Comparison of ENCODE assay signal across 2 cellular contexts in genomic region chr4:73228800-73229199, GRCh38. TPM values are rescaled to one million over a fixed set of nuclear protein-coding genes. Genes with fewer than 3 reads are reported as not detected.
DNase-seq lines count a peak whose midpoint lies in the region; ATAC-seq, FAIRE-seq and TF ChIP-seq lines count a peak whose summit lies in the region.
"Not testable (repeated sequence)": the region's sequence is repeated elsewhere in the genome, so short reads cannot be mapped to it uniquely, and the experiment has no call there.

No MANE protein-coding gene starts in this region.

- H3K4me3 ChIP-seq in HEK293 (ENCODE audit: low read depth, low read length); K562: not testable (repeated sequence)

- not testable (repeated sequence) for TF ChIP-seq CTCF in HEK293 (tag by site-specific recombination; IDR thresholded peaks at IDR 0.05); K562 (IDR thresholded peaks at IDR 0.05 in 2 of 3, conservative IDR thresholded peaks at IDR 0.05 in 1 of 3; ENCODE audit: insufficient read depth in 2 of 3, low read depth in 1 of 3, low read length in 3 of 3)

- not testable (repeated sequence) for TF ChIP-seq RAD21 in K562 (CRISPR knock-in tag; conservative IDR thresholded peaks at IDR 0.05 in 1 of 2, IDR thresholded peaks at IDR 0.05 in 1 of 2)

- intact Hi-C loops in K562 (cut with micrococcal nuclease): not testable (repeated sequence)

- not testable (repeated sequence) for H3K27ac ChIP-seq in HEK293 (ENCODE audit: extremely low read depth, low read depth, low read length); K562 (ENCODE audit: extremely low read depth, low read depth, low read length)

- H3K79me2 ChIP-seq in K562 (ENCODE audit: control insufficient read depth, insufficient read depth, low read length): peaks cover 87% of the 10 kb centered on the region

- TF ChIP-seq POLR2A in K562 (conservative IDR thresholded peaks at IDR 0.05): not testable (repeated sequence)

- not testable (repeated sequence) for TF ChIP-seq EP300 in K562 (IDR thresholded peaks at IDR 0.05; ENCODE audit: low read length)

- H4K20me1 ChIP-seq in K562 (replicated peaks; ENCODE audit: control insufficient read depth, insufficient read depth, low read length): not testable (repeated sequence)

- in situ Hi-C loops in K562 (cut with MboI): not testable (repeated sequence)

- ATAC-seq in K562: not testable (repeated sequence)

- POLR2A ChIA-PET in HEK293 (lab: Yijun Ruan, JAX); K562 (lab: Yijun Ruan, JAX): not testable (repeated sequence)

- not testable (repeated sequence) for H3K4me1 ChIP-seq in HEK293 (ENCODE audit: control insufficient read depth, insufficient read depth, low read length)
- peaks cover 0 to 24% of the 10 kb centered on the region in 2 experiments; a peak in 4 of 5 replicates for H3K4me1 ChIP-seq in K562 (replicated peaks in 1 of 2; ENCODE audit: control insufficient read depth in 2 of 2, insufficient read depth in 2 of 2, low read length in 2 of 2)

- not testable (repeated sequence) for H3K9me3 ChIP-seq in HEK293 (ENCODE audit: control insufficient read depth, insufficient read depth, low read depth, low read length); K562 (replicated peaks; ENCODE audit: control insufficient read depth, insufficient read depth, low read depth, low read length)

- not testable (repeated sequence) for H2AFZ ChIP-seq in K562 (ENCODE audit: low read depth, low read length)

- not testable (repeated sequence) for FAIRE-seq in K562 (lab: Jason Lieb, UNC)

- 83% methylated on average over 3 of the region's 6 CpGs for WGBS in K562 (ENCODE audit: insufficient coverage, low coverage, missing lambda C conversion rate)

- H3K4me2 ChIP-seq in K562 (ENCODE audit: insufficient read depth, low read length): not testable (repeated sequence)

- not testable (repeated sequence) for DNase-seq in K562 (ENCODE audit: extremely low read depth in 1 of 4, low spot score in 3 of 4)

- H3K9me1 ChIP-seq in K562 (ENCODE audit: control insufficient read depth, insufficient read depth, low read length): not testable (repeated sequence)

- not testable (repeated sequence) for H3K9ac ChIP-seq in K562 (ENCODE audit: insufficient read depth in 1 of 2, low read depth in 2 of 2, low read length in 2 of 2)

- peaks cover 0 to 28% of the 10 kb centered on the region in 2 experiments; a peak in 1 of 3 replicates for H3K36me3 ChIP-seq in HEK293 (ENCODE audit: control insufficient read depth in 2 of 2, insufficient read depth in 1 of 2, low read length in 2 of 2)
- H3K36me3 ChIP-seq in K562 (ENCODE audit: control insufficient read depth, insufficient read depth, low read length): peaks cover 41% of the 10 kb centered on the region

- CTCF ChIA-PET in HEK293 (lab: Yijun Ruan, JAX); K562 (lab: Yijun Ruan, JAX; ENCODE audit: low intra/inter-chr PET ratio): not testable (repeated sequence)

- not testable (repeated sequence) for H3K27me3 ChIP-seq in K562 (ENCODE audit: control insufficient read depth in 2 of 2, insufficient read depth in 2 of 2, low read length in 2 of 2)

- not testable (repeated sequence) for BruUV-seq in K562 (replicated peaks; lab: Mats Ljungman, UMichigan)

TF ChIP-seq in HEK293, 187 proteins besides CTCF, POLR2A, EP300 and RAD21:
- peak; percentile 59; the same call in 1 of the 2 replicates for TF ChIP-seq ZNF202 (tag by site-specific recombination; IDR thresholded peaks at IDR 0.05; ENCODE audit: borderline replicate concordance)
- TF ChIP-seq ZNF580 (tag by site-specific recombination; IDR thresholded peaks at IDR 0.05): 0 out of 2 replicates have a peak, but pooled peaks have one; percentile 57
- peak; percentile 96 for TF ChIP-seq ZNF146 (tag by site-specific recombination; IDR thresholded peaks at IDR 0.05)
- TF ChIP-seq ZNF280D (tag by site-specific recombination; IDR thresholded peaks at IDR 0.05): peak; percentile 32; the same call in 1 of the 2 replicates

TF ChIP-seq in K562, 482 proteins besides CTCF, POLR2A, EP300 and RAD21:
- TF ChIP-seq KDM1A (IDR thresholded peaks at IDR 0.05) (peak in 1 of 2 experiments; percentile 30; a peak in 1 of 4 replicates), ZNF146 (CRISPR knock-in tag; IDR thresholded peaks at IDR 0.05; ENCODE audit: unreplicated experiment) (peak; percentile 50), BCOR (IDR thresholded peaks at IDR 0.05) (peak; percentile 70)

RNA-seq across cellular contexts. Expression of gene ANKRD17, which starts 29.8 kb away (rescaled TPM):
- total RNA-seq in K562 (2011; cell fraction: chromatin; rRNA removed; ENCODE audit: low replicate concordance): 75.2 and 214 TPM in 2 replicates
- total RNA-seq in K562 (2011; cell fraction: nucleolus; rRNA removed): 40.7 and 57.2 TPM in 2 replicates
- total RNA-seq in K562 (2011; cell fraction: nucleoplasm; rRNA removed): 73.1 and 77.5 TPM in 2 replicates
- total RNA-seq in K562 (2014; rRNA removed) (40.0 and 42.2 TPM in 2 replicates), K562 (2014; rRNA removed; fragmentation: Illumina TruSeq; extraction: Trizol) (52.2 and 59.0 TPM in 2 replicates), K562 (2015; rRNA removed; fragmentation: Illumina TruSeq; extraction: Trizol) (53.8 and 55.5 TPM in 2 replicates), K562 (2021) (67.4 and 73.2 TPM in 2 replicates)
- polyA plus RNA-seq in K562 (2011; rRNA removed) (86.9 and 89.3 TPM in 2 replicates), K562 (2014; fragmentation: Illumina TruSeq; extraction: Trizol) (55.0 and 58.9 TPM in 2 replicates), K562 (2014; fragmentation: Nextera tagmentation; extraction: Ambion mirVana) (10 to 100 TPM; 25.5 to 26.9 TPM), K562 (2014; rRNA removed) (34.4 and 37.8 TPM in 2 replicates)
- 46.3 and 63.7 TPM in 2 replicates for polyA plus RNA-seq in K562 (2011; cell fraction: cytosol; rRNA removed)
- 73.9 and 82.8 TPM in 2 replicates for polyA plus RNA-seq in K562 (2011; cell fraction: nucleus; rRNA removed)
- polyA plus RNA-seq in K562 (2012): 26.2 and 39.0 TPM in 2 replicates
- polyA minus RNA-seq in K562 (2011; rRNA and poly(A)+ RNA removed): 220 and 227 TPM in 2 replicates
- polyA minus RNA-seq in K562 (2011; cell fraction: cytosol; rRNA and poly(A)+ RNA removed): 81.2 and 104 TPM in 2 replicates
- polyA minus RNA-seq in K562 (2011; cell fraction: nucleus; rRNA and poly(A)+ RNA removed): 58.8 and 101 TPM in 2 replicates
